Comparison of ENCODE assay signal across 9 cellular contexts in the genomic region with DNA sequence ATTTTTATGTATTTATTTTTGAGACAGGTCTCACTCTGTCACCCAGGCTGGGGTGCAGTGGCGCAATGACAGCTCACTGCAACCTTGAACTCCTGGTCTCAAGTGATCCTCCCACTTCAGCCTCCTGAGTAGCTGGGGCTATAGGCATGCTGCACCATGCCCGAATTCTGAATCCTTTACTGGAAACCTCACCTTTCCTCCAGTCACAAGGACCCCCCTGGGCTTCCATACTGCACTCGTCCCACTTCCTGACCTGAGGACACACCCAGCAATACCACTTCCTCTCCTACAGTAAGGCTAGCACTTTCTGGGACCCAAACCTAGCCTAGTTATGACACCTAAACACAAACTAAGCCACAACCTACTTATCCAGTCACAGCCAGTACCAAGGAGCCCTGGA.
DNase-seq lines count a peak whose midpoint lies in the region; ATAC-seq and TF ChIP-seq lines count a peak whose summit lies in the region.
"Had no signal": no experiment of that assay in that cellular context is flagged by ENCODE, and none has a peak within 500 bp of the region (broad histone marks: within the 10 kb centered on the region; RNA-seq: fewer than 3 reads in every experiment).

No MANE protein-coding gene starts in this region.

- H3K27ac ChIP-seq in Panc1 (ENCODE audit: low read length) (peak overlapping the region; percentile 25; the same call in 1 of the 2 replicates), endodermal cell (ENCODE audit: low read depth, low read length) (no peak overlapping the region)

- H3K36me3 Mint-ChIP-seq in CD14-positive monocyte (peaks cover 12 to 30% of the 10 kb centered on the region in 2 donors), endodermal cell (ENCODE audit: low read depth) (peaks cover 33% of the 10 kb centered on the region)

- TF ChIP-seq CTCF in CD14-positive monocyte (IDR thresholded peaks at IDR 0.05) (no peak), GM12865 (IDR thresholded peaks at IDR 0.05; ENCODE audit: insufficient read depth, low read depth, low read length, missing control alignments) (no peak), Panc1 (IDR thresholded peaks at IDR 0.05) (no peak), endodermal cell (conservative IDR thresholded peaks at IDR 0.05) (no peak)

- no peaks in the 10 kb centered on the region for H3K9me3 Mint-ChIP-seq in CD14-positive monocyte
- H3K9me3 Mint-ChIP-seq in endodermal cell = peaks cover 14% of the 10 kb centered on the region

- H3K4me3 ChIP-seq in GM12865 (ENCODE audit: low read depth, low read length) (no peak overlapping the region), Panc1 (ENCODE audit: low read depth in 2 of 2, low read length in 2 of 2) (no peak overlapping the region), endodermal cell (ENCODE audit: low read length) (no peak overlapping the region)

- intact Hi-C loops in CD14-positive monocyte (cut with micrococcal nuclease) (no loop called here), Panc1 (cut with micrococcal nuclease; ENCODE audit: unreplicated experiment) (no loop called here)

- whole genome bisulfite sequencing in endodermal cell (ENCODE audit: insufficient coverage in 1 of 2, insufficient read length in 1 of 2), 2 experiments = 92% methylated on average over 3 of the region's 3 CpGs

- H3K4me3 Mint-ChIP-seq in CD14-positive monocyte (no peak overlapping the region), endodermal cell (no peak overlapping the region)

- H3K27ac Mint-ChIP-seq in CD14-positive monocyte (peak overlapping the region in 4 of 7 donors; percentile 2 to 83 (median 40)), endodermal cell (peak overlapping the region; percentile 42)

- H3K4me1 ChIP-seq in Panc1 (ENCODE audit: control insufficient read depth, insufficient read depth, low read length) (peaks cover 29% of the 10 kb centered on the region), endodermal cell (ENCODE audit: control insufficient read depth, insufficient read depth, low read length) (peaks cover 3% of the 10 kb centered on the region)

- no peaks in the 10 kb centered on the region for H3K27me3 Mint-ChIP-seq in CD14-positive monocyte (ENCODE audit: low read depth in 3 of 3)
- H3K27me3 Mint-ChIP-seq in endodermal cell (ENCODE audit: insufficient read depth) = no peaks in the 10 kb centered on the region

- BruUV-seq in Panc1 (replicated peaks; lab: Mats Ljungman, UMichigan) = no TSS peak

- in situ Hi-C loops in Panc1 (cut with HindIII; ENCODE audit: low pct_unique_long_range_greater_than_20kb, low sequenced_read_pairs) = no loop called here

- CTCF ChIA-PET in Panc1 (lab: Charles Lee) = no interaction called here

- POLR2A ChIA-PET in Panc1 (lab: Charles Lee) = interaction anchor here (0.7 kb wide), 1 partner anchor 260 kb away, joined by 3 read pairs; no protein-coding TSS in a partner anchor

- H3K4me1 Mint-ChIP-seq in CD14-positive monocyte (peaks cover 17% of the 10 kb centered on the region), endodermal cell (peaks cover 13% of the 10 kb centered on the region)

- H3K27me3 ChIP-seq in Panc1 (ENCODE audit: control insufficient read depth, insufficient read depth, low read length) (no peaks in the 10 kb centered on the region), endodermal cell (ENCODE audit: control insufficient read depth, insufficient read depth, low read length, poor library complexity, severe bottlenecking) (no peaks in the 10 kb centered on the region)

- no peaks in the 10 kb centered on the region for H3K36me3 ChIP-seq in Panc1 (ENCODE audit: control insufficient read depth, insufficient read depth, low read length)
- peaks cover 19% of the 10 kb centered on the region for H3K36me3 ChIP-seq in endodermal cell (ENCODE audit: control insufficient read depth, insufficient read depth, low read length)

- DNase-seq in CD14-positive monocyte (ENCODE audit: low spot score) (no peak), GM12865 (ENCODE audit: low read depth) (peak; percentile 32), Panc1 (ENCODE audit: low read depth, low spot score) (no peak), endodermal cell (no peak), midbrain (lab: John Stamatoyannopoulos, UW) (no peak), medulla oblongata (ENCODE audit: extremely low spot score) (no peak)
- DNase-seq: NCI-H524 treated with DMSO at 0.1 percent for 48 hours had no signal

- H3K9ac ChIP-seq in endodermal cell (ENCODE audit: extremely low read depth, low read length, poor library complexity, severe bottlenecking) = no peak overlapping the region

- ATAC-seq in Panc1 (no peak), GM21576 (IDR thresholded peaks at IDR 0.05; ENCODE audit: unreplicated experiment) (no peak), GM18520 (IDR thresholded peaks at IDR 0.05; ENCODE audit: unreplicated experiment) (no peak)

- H3K9me3 ChIP-seq in Panc1 (ENCODE audit: control insufficient read depth, insufficient read depth, low read depth, low read length) (no peaks in the 10 kb centered on the region), endodermal cell (ENCODE audit: control insufficient read depth, low read length) (peaks cover 14% of the 10 kb centered on the region)
